ENCODE assay signal across 8 cellular contexts in the genomic region with DNA sequence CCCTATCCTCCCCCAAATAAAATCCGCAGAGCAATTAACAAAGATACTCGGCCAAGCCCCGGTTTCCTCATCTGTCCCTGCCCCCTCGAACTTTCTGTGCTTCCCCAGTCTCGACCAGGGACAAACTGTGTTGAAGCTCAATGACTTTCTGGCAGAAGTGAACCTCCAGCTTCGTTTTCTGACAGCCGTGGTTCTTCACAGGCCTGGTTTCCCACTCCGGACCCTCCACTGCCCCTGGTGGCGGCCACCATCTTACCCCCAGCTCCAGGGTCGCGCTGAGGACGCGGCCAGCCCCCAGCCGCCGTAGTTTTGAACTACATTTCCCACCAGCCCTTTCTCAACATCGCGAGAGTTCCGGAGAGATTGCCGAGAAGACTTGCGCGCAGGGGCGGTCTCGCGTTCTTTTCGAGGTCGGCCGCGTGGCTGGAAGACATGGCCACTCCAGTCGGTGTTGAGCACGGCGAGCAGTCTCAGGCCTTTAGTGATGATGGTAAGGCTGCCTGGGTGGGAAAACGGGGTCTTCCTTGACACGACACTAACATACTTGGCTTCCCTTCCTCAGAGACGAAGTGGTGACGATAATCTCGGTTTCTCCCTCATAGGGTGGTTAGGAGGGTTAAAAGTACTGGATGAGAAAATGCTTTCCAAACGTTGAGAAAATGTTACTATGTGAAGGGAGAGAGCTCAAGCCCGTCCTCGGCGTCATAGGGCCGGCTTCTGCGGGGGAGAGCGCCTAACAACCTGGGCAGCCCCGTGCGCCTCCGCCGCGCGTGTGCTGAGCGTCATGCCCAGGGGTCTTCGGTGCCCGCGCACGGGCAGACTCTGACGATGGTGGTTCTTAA. TPM values are rescaled to one million over a fixed set of nuclear protein-coding genes. Genes with fewer than 3 reads are reported as not detected.
A peak's percentile ranks its signal among the peaks of the same experiment; 100 is the strongest.
DNase-seq lines count a peak whose midpoint lies in the region; ATAC-seq and TF ChIP-seq lines count a peak whose summit lies in the region.

No MANE protein-coding gene starts in this region.

- peak overlapping the region; percentile 66 for H3K4me3 ChIP-seq in LNCaP clone FGC (ENCODE audit: low read depth, low read length)
- peak overlapping the region; percentile 99 for H3K4me3 ChIP-seq in fibroblast of the aortic adventitia (ENCODE audit: low read depth, low read length)

- peaks cover 20% of the 10 kb centered on the region for H3K36me3 Mint-ChIP-seq in nephron (ENCODE audit: low read depth)

- no peaks in the 10 kb centered on the region for H3K9me3 Mint-ChIP-seq in nephron

- TF ChIP-seq CTCF in LNCaP clone FGC (IDR thresholded peaks at IDR 0.05; ENCODE audit: control insufficient read depth, extremely low read depth, insufficient read depth) (peak; percentile 27; the same call in 1 of the 2 replicates), fibroblast of the aortic adventitia (IDR thresholded peaks at IDR 0.05; ENCODE audit: insufficient read depth, low read length) (peak; percentile 76), nephron (IDR thresholded peaks at IDR 0.05; ENCODE audit: unreplicated experiment in 3 of 3) (peak; percentile 68 to 83 (median 73))

- DNase-seq in ELR (ENCODE audit: low read depth) (peak; percentile 100), H4 (ENCODE audit: low spot score) (peak; percentile 97), LNCaP clone FGC (ENCODE audit: low read depth) (peak; percentile 81), RPMI8226 (peak; percentile 98), fibroblast of the aortic adventitia (ENCODE audit: low read depth) (peak; percentile 98)
- peak; percentile 88 for DNase-seq in activated T-helper 9 cell treated with anti-CD3 and anti-CD28 coated beads, Interleukin-2, amount 50 U/mL, for 16 hours (ENCODE audit: low read depth)
- DNase-seq in stimulated activated naive CD8-positive, alpha-beta T cell treated with anti-CD3 and anti-CD28 coated beads, Interleukin-15, Interleukin-2, amounts not matched to agents 100 U/mL and 50 U/mL, for 24 hours: peak; percentile 94

- peak; percentile 93 for ATAC-seq in stimulated activated naive CD8-positive, alpha-beta T cell treated with anti-CD3 and anti-CD28 coated beads, Interleukin-15, Interleukin-2, amounts not matched to agents 100 U/mL and 50 U/mL, for 24 hours

- no peaks in the 10 kb centered on the region for H3K27me3 Mint-ChIP-seq in nephron (ENCODE audit: low read depth)

- H3K4me3 Mint-ChIP-seq in nephron: peak overlapping the region; percentile 96 to 99 (median 98)

- H3K4me1 Mint-ChIP-seq in nephron: peaks cover 57% of the 10 kb centered on the region

- peak overlapping the region; percentile 96 to 98 (median 98) for H3K27ac Mint-ChIP-seq in nephron

RNA-seq across cellular contexts. Expression of a gene that starts 17.7 kb away (rescaled TPM):
- not detected in 2 replicates for total RNA-seq in H4 (2014; rRNA removed; shearing (Covaris generic))
- total RNA-seq in fibroblast of the aortic adventitia (ENCODE audit: low replicate concordance): 4.2 and 9.4 TPM in 2 replicates

RNA-seq across cellular contexts. Expression of a gene that starts 20.1 kb away (rescaled TPM):
- 0.25 and 1.8 TPM in 2 replicates for total RNA-seq in H4 (2014; rRNA removed; shearing (Covaris generic))
- 25.9 and 35.2 TPM in 2 replicates for total RNA-seq in fibroblast of the aortic adventitia (ENCODE audit: low replicate concordance)

RNA-seq across cellular contexts. Expression of a gene that starts 28.1 kb away (rescaled TPM):
- total RNA-seq in H4 (2014; rRNA removed; shearing (Covaris generic)): 0.14 TPM in 1 of 2 replicates, not detected in the other
- total RNA-seq in fibroblast of the aortic adventitia (ENCODE audit: low replicate concordance): 0.63 TPM in 1 of 2 replicates, not detected in the other

RNA-seq across cellular contexts. Expression of a gene that starts 56.4 kb away (rescaled TPM):
- total RNA-seq in H4 (2014; rRNA removed; shearing (Covaris generic)): 9.0 and 17.4 TPM in 2 replicates
- 1.4 and 2.6 TPM in 2 replicates for total RNA-seq in fibroblast of the aortic adventitia (ENCODE audit: low replicate concordance)

Comparison
In these comparisons a context has a peak if more than half of its experiments do, and no peak if none do; other contexts are left out.
1. Peak in every context shown above with its lines: DNase-seq, ATAC-seq and H3K4me3 ChIP-seq.